Comparison of ENCODE assay signal across 17 cellular contexts in the genomic region with DNA sequence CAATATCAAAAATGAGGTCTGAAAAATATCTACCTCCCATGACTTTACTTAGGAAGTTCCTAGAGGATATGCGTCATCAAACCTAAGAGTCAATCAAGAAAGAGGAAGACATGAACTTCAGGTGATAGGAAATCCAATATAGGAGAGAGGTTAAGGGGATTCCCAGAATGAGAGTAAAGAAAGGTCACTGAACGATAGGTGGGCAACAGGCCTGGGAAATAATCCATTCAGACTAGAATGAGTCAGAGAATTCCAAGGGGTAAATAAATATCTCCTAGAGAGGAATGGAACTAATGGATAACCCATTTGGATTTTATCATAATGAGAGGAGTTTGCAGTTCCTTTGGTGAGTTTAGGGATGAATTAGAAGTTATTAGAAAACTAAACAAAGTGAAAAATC.
A peak's percentile ranks its signal among the peaks of the same experiment; 100 is the strongest.
DNase-seq lines count a peak whose midpoint lies in the region; ATAC-seq and TF ChIP-seq lines count a peak whose summit lies in the region.
"Had no signal": no experiment of that assay in that cellular context is flagged by ENCODE, and none has a peak within 500 bp of the region (broad histone marks: within the 10 kb centered on the region; RNA-seq: fewer than 3 reads in every experiment).

No MANE protein-coding gene starts in this region.

- no peaks in the 10 kb centered on the region for H3K27me3 ChIP-seq in thyroid gland

- H3K36me3 ChIP-seq in thyroid gland, result no peaks in the 10 kb centered on the region

- no peaks in the 10 kb centered on the region for H3K4me1 Mint-ChIP-seq in activated T-cell treated with anti-CD3 and anti-CD28 coated beads, Interleukin-2, amount 50 U/mL, for 4 hours (ENCODE audit: low read depth)
- H3K4me1 Mint-ChIP-seq: CD4-positive, alpha-beta memory T cell; GM23338; H9 had no signal

- H3K4me3 ChIP-seq in epithelial cell of proximal tubule (ENCODE audit: low read depth, low read length), result no peak overlapping the region
- no peak overlapping the region for H3K4me3 ChIP-seq in thyroid gland (replicated peaks in 1 of 3)
- H3K4me3 ChIP-seq: GM12878, GM23338 had no signal

- no peak for ATAC-seq in activated T-cell treated with anti-CD3 and anti-CD28 coated beads, Interleukin-2, amount 50 U/mL, for 4 hours
- ATAC-seq: GM12878, GM23338, HCT116 had no signal

- DNase-seq in HK-2 (ENCODE audit: unreplicated experiment), result peak; percentile 10
- DNase-seq in epithelial cell of proximal tubule (ENCODE audit: low read depth), result peak; percentile 54
- DNase-seq in renal cortical epithelial cell (ENCODE audit: low read depth), result peak; percentile 61
- no peak for DNase-seq in KG1 (lab: John Stamatoyannopoulos, UW)
- no peak for DNase-seq in thyroid gland
- no peak for DNase-seq in activated T-cell treated with anti-CD3 and anti-CD28 coated beads, Interleukin-2, amount 50 U/mL, for 4 hours
- DNase-seq: C1 segment of cervical spinal cord; CD4-positive, alpha-beta memory T cell; COR-L47; DMS153; DND-41; EL; GDM1; H9 had no signal

- no peaks in the 10 kb centered on the region for H3K4me1 ChIP-seq in thyroid gland

- intact Hi-C loops in thyroid gland (cut with DNase I), result no loop called here

- H3K4me3 Mint-ChIP-seq in activated T-cell treated with anti-CD3 and anti-CD28 coated beads, Interleukin-2, amount 50 U/mL, for 4 hours, result no peak overlapping the region
- H3K4me3 Mint-ChIP-seq: CD4-positive, alpha-beta memory T cell; GM23338; H9 had no signal

- H3K9me3 ChIP-seq in thyroid gland, result no peaks in the 10 kb centered on the region

- H3K36me3 Mint-ChIP-seq in activated T-cell treated with anti-CD3 and anti-CD28 coated beads, Interleukin-2, amount 50 U/mL, for 4 hours (ENCODE audit: insufficient read depth), result peaks cover 8% of the 10 kb centered on the region

- no peak for TF ChIP-seq CTCF in epithelial cell of proximal tubule (conservative IDR thresholded peaks at IDR 0.05; ENCODE audit: low read depth, low read length)
- no peak for TF ChIP-seq CTCF in thyroid gland (IDR thresholded peaks at IDR 0.05)

- H3K27me3 Mint-ChIP-seq in activated T-cell treated with anti-CD3 and anti-CD28 coated beads, Interleukin-2, amount 50 U/mL, for 4 hours (ENCODE audit: low read depth), result peaks cover 2% of the 10 kb centered on the region

- H3K9me3 Mint-ChIP-seq in activated T-cell treated with anti-CD3 and anti-CD28 coated beads, Interleukin-2, amount 50 U/mL, for 4 hours, result peaks cover 20% of the 10 kb centered on the region

- TF ChIP-seq POLR2A in thyroid gland (IDR thresholded peaks at IDR 0.05), result no peak

- no peak overlapping the region for H3K27ac ChIP-seq in thyroid gland

- 90 to 93% methylated on average over 2 of the region's 2 CpGs for WGBS in thyroid gland, 2 donors

Comparison
In these comparisons a context has a peak if more than half of its experiments do, and no peak if none do; other contexts are left out.
1. DNase-seq: peak in HK-2 (single experiment), epithelial cell of proximal tubule (single experiment) and renal cortical epithelial cell (single experiment); none in KG1 (single experiment), thyroid gland (0 of 2) and activated T-cell treated with anti-CD3 and anti-CD28 coated beads, Interleukin-2, amount 50 U/mL, for 4 hours (single experiment).